Comparison of ENCODE assay signal across 12 cellular contexts in genomic region chr1:12140676-12141532, GRCh38.
"Had no signal": no experiment of that assay in that cellular context is flagged by ENCODE, and none has a peak within 500 bp of the region (broad histone marks: within the 10 kb centered on the region; RNA-seq: fewer than 3 reads in every experiment).

No MANE protein-coding gene starts in this region.

- ATAC-seq: activated CD4-positive, alpha-beta T cell treated with anti-CD3 and anti-CD28 coated beads for 36 hours; heart left ventricle; naive thymus-derived CD4-positive, alpha-beta T cell; stimulated activated effector memory CD8-positive, alpha-beta T cell treated with anti-CD3 and anti-CD28 coated beads, Interleukin-12 subunit alpha, Interleukin-12 subunit beta, amount 100 ng/mL, for 72 hours had no signal

- H3K27me3 ChIP-seq: breast epithelium, heart left ventricle, transverse colon had no signal

- H3K9me3 ChIP-seq: breast epithelium, heart left ventricle, transverse colon had no signal

- DNase-seq: activated CD4-positive, alpha-beta T cell treated with anti-CD3 and anti-CD28 coated beads for 36 hours; activated naive CD4-positive, alpha-beta T cell; aorta; effector CD4-positive, alpha-beta T cell; foreskin melanocyte; naive thymus-derived CD4-positive, alpha-beta T cell; T-helper 9 cell; transverse colon had no signal

- H3K36me3 ChIP-seq: breast epithelium, heart left ventricle, transverse colon had no signal

- H3K4me3 ChIP-seq: breast epithelium, heart left ventricle, skin epidermis, transverse colon had no signal

- H3K27ac ChIP-seq: transverse colon had no signal
